Comparison of ENCODE assay signal across 1 cellular context in the genomic region with DNA sequence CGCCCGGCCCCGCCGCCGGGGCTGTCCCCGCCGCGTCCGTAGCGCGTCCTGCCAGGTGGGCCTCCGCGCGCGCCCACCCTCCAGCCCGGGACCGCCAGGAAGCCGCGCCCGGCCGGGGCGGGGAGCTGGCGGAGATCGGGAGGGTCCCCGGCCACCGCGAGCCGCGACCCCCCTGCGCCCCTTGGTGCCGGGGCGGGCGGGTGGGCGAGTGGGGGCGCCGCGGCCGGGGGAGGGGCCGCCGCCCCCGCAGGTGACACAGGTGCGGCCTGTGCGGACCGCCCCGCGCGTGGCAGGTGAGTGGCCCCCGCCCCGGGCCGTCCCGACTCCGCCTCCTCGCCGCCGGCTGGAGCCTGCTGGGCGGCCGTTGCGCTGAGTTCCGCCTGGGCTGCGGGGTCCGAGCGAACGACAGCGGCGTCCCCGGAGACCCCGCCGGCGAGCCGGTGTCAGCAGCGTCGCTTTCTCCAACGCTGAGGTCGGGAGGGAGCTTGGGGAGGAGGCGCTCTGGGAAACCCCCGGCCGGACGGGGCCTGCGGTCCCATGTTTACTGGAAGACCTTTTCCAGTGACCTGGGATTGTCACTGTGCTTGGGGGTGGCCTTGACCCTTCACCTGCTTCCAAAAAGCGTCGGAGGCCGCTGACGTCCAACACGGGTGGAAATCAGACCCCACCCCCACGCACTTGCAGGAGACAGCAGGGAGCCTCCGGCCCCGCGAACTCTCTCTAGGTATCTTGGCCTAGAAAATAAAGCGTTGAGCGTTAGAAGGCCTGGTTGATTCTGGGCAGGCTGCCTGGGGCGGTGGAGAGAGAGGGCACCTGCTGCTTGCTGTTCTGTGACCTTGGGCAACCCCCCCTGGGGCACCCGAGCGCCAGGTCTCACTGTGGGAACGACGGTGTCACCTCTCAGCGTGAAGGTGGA.
TF ChIP-seq lines count a peak whose summit lies in the region.

No MANE protein-coding gene starts in this region.

TF ChIP-seq in endothelial cell of umbilical vein, 7 proteins besides CTCF, POLR2A, EP300 and RAD21:
- TF ChIP-seq POLR2AphosphoS5 (IDR thresholded peaks at IDR 0.05; ENCODE audit: insufficient read depth, low read depth, low read length) = no peak
- no peak for TF ChIP-seq JUN (IDR thresholded peaks at IDR 0.05; ENCODE audit: borderline replicate concordance, insufficient read depth, insufficient read length, low read depth)
- no peak for TF ChIP-seq EZH2 (IDR thresholded peaks at IDR 0.05; ENCODE audit: borderline replicate concordance, low read depth, low read length, severe bottlenecking)
- no peak for TF ChIP-seq MAX (IDR thresholded peaks at IDR 0.05; ENCODE audit: insufficient read depth, insufficient read length)
- TF ChIP-seq FOS (IDR thresholded peaks at IDR 0.05; ENCODE audit: borderline replicate concordance, insufficient read depth, low read length) = no peak
- TF ChIP-seq MYC (IDR thresholded peaks at IDR 0.05; ENCODE audit: low read depth, low read length) = no peak
- no peak for TF ChIP-seq GATA2 (IDR thresholded peaks at IDR 0.05; ENCODE audit: insufficient read depth, insufficient read length, low read depth, low read length)
TF ChIP-seq in endothelial cell of umbilical vein: peak in this region for 0.
